28 cellular contexts compared by ENCODE assay signal in genomic region chr2:771538-771937, GRCh38.
"Had no signal": no experiment of that assay in that cellular context is flagged by ENCODE, and none has a peak within 500 bp of the region (broad histone marks: within the 10 kb centered on the region; RNA-seq: fewer than 3 reads in every experiment).

No MANE protein-coding gene starts in this region.

- H3K4me3 Mint-ChIP-seq: activated B cell treated with CpG ODN at 0.5 μM for 24 hours; activated CD8-positive, alpha-beta T cell treated with anti-CD3 and anti-CD28 coated beads for 36 hours; activated naive CD8-positive, alpha-beta T cell; activated T-cell treated with anti-CD3 and anti-CD28 coated beads, Interleukin-2, amount 50 U/mL, for 4 hours; activated T-helper 17 cell treated with anti-CD3 and anti-CD28 coated beads, Interleukin-2, amount 50 U/mL, for 72 hours; effector memory CD8-positive, alpha-beta T cell; T-helper 17 cell; T-helper 2 cell treated with Interferon-gamma antibody and Interleukin-4, amounts not matched to agents 5 μg/mL and 100 μg/mL, for 36 hours had no signal

- H3K27me3 Mint-ChIP-seq: activated CD8-positive, alpha-beta T cell treated with anti-CD3 and anti-CD28 coated beads for 36 hours; activated naive CD8-positive, alpha-beta T cell had no signal

- H3K36me3 Mint-ChIP-seq: activated naive CD8-positive, alpha-beta T cell had no signal

- H3K27ac Mint-ChIP-seq: activated B cell treated with CpG ODN at 0.5 μM for 24 hours; activated CD8-positive, alpha-beta T cell treated with anti-CD3 and anti-CD28 coated beads for 36 hours; activated naive CD8-positive, alpha-beta T cell; activated T-helper 17 cell treated with anti-CD3 and anti-CD28 coated beads, Interleukin-2, amount 50 U/mL, for 72 hours; effector memory CD8-positive, alpha-beta T cell; T-helper 17 cell; T-helper 2 cell treated with Interferon-gamma antibody and Interleukin-4, amounts not matched to agents 5 μg/mL and 100 μg/mL, for 36 hours had no signal

- H3K9me3 ChIP-seq: body of pancreas had no signal

- H3K4me1 ChIP-seq: body of pancreas had no signal

- H3K36me3 ChIP-seq: WERI-Rb-1 had no signal

- H3K4me1 Mint-ChIP-seq: activated B cell treated with CpG ODN at 0.5 μM for 24 hours had no signal

- ATAC-seq: activated CD4-positive, CD25-positive, alpha-beta regulatory T cell treated with anti-CD3 and anti-CD28 coated beads, Interleukin-2, amount 50 U/mL, for 24 hours; activated CD8-positive, alpha-beta T cell treated with anti-CD3 and anti-CD28 coated beads for 36 hours; activated T-cell treated with anti-CD3 and anti-CD28 coated beads, Interleukin-2, amount 50 U/mL, for 4 hours; activated T-helper 17 cell treated with anti-CD3 and anti-CD28 coated beads, Interleukin-2, amount 50 U/mL, for 72 hours; body of pancreas; effector memory CD8-positive, alpha-beta T cell; T-helper 17 cell had no signal

- H3K27ac ChIP-seq: body of pancreas, epithelial cell of prostate, WERI-Rb-1 had no signal

- H3K27me3 ChIP-seq: body of pancreas had no signal

- DNase-seq: activated B cell treated with CpG ODN at 0.5 μM for 24 hours; activated CD4-positive, alpha-beta T cell treated with anti-CD3 and anti-CD28 coated beads for 48 hours; activated CD4-positive, alpha-beta T cell treated with anti-CD3 and anti-CD28 coated beads, Interleukin-2, amount 50 U/mL, for 1 hour; activated CD4-positive, alpha-beta T cell treated with anti-CD3 and anti-CD28 coated beads, Interleukin-2, amount 50 U/mL, for 48 hours; activated CD8-positive, alpha-beta memory T cell treated with anti-CD3 and anti-CD28 coated beads for 24 hours; activated CD8-positive, alpha-beta T cell treated with anti-CD3 and anti-CD28 coated beads for 36 hours; activated effector memory CD4-positive, alpha-beta T cell treated with Interleukin-2 at 50 U/mL for 16 hours; activated gamma-delta T cell treated with Interleukin-2 at 50 U/mL for 16 hours; activated naive CD4-positive, alpha-beta T cell treated with anti-CD3 and anti-CD28 coated beads, Interleukin-2, amount 50 U/mL, for 16 hours; activated naive CD4-positive, alpha-beta T cell treated with Interleukin-2 at 50 U/mL for 16 hours; activated T-cell treated with anti-CD3 and anti-CD28 coated beads, Interleukin-2, amount 50 U/mL, for 4 hours; amniotic stem cell; anterior cingulate cortex; body of pancreas; caudate nucleus; cortex of kidney; dermis blood vessel endothelial cell; effector CD4-positive, alpha-beta T cell; effector memory CD8-positive, alpha-beta T cell; foreskin fibroblast; T-helper 17 cell; T1000; WERI-Rb-1 had no signal

- H3K9me3 Mint-ChIP-seq: effector memory CD8-positive, alpha-beta T cell had no signal

- H3K4me3 ChIP-seq: body of pancreas had no signal
